In the genomic region with DNA sequence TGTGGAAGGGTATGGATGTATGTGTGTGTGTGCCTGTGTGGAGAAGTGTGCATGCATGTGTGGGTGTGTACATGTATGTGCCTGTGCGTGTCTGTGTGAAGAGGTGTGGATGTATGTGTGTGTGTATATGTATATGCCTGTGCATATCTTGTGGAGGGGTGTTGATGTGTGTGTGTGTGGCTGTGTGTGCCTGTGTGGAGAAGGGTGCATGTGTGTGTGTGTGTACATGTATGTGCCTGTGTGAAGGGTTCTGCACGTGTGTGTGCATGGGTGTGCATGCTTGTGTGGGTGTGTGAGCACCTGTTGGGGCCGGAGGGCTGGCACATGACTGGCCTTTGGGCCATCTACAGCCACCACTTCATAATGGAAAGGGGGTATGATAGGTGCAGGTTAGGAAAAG, we compare ENCODE assay signal across 23 cellular contexts.
DNase-seq lines count a peak whose midpoint lies in the region; ATAC-seq, FAIRE-seq and TF ChIP-seq lines count a peak whose summit lies in the region.
"Had no signal": no experiment of that assay in that cellular context is flagged by ENCODE, and none has a peak within 500 bp of the region (broad histone marks: within the 10 kb centered on the region; RNA-seq: fewer than 3 reads in every experiment).

No MANE protein-coding gene starts in this region.

- no peak overlapping the region for H3K23ac ChIP-seq in neuronal stem cell (ENCODE audit: low read depth, low read length, poor library complexity)

- H3K4me2 ChIP-seq in HepG2 (ENCODE audit: low read depth, low read length) (no peak overlapping the region), neuronal stem cell (ENCODE audit: insufficient read depth, low read length, poor library complexity, severe bottlenecking) (no peak overlapping the region)
- H3K4me2 ChIP-seq: A549; BLaER1 treated with 17β-estradiol and CSF1 and Interleukin-3, amounts not matched to agents 10 nM and 100 nM had no signal

- H2AFZ ChIP-seq in HepG2 (ENCODE audit: low read length), result no peak overlapping the region
- no peak overlapping the region for H2AFZ ChIP-seq in neuronal stem cell (ENCODE audit: low read length)

- no peak for FAIRE-seq in HepG2 (lab: Jason Lieb, UNC)
- FAIRE-seq in urothelium cell line (lab: Jason Lieb, UNC), result peak; percentile 98
- FAIRE-seq: A549, D721Med, GM12891, GM18507, H54 had no signal

- H3K36me3 ChIP-seq in HepG2 (replicated peaks in 1 of 2; ENCODE audit: control insufficient read depth in 1 of 2, insufficient read depth in 2 of 2, low read length in 2 of 2), result no peaks in the 10 kb centered on the region
- H3K36me3 ChIP-seq in right lobe of liver, result no peaks in the 10 kb centered on the region
- H3K36me3 ChIP-seq in neuronal stem cell (replicated peaks in 1 of 2; ENCODE audit: control insufficient read depth in 2 of 2, insufficient read depth in 2 of 2, low read length in 2 of 2), result no peaks in the 10 kb centered on the region
- H3K36me3 ChIP-seq: BE2C; BLaER1 treated with 17β-estradiol and CSF1 and Interleukin-3, amounts not matched to agents 10 nM and 100 nM; HAP-1 had no signal

- H3K79me2 ChIP-seq in HepG2 (ENCODE audit: insufficient read depth, low read length), result no peaks in the 10 kb centered on the region

- H4K91ac ChIP-seq in neuronal stem cell (ENCODE audit: low read depth, low read length, poor library complexity), result peak overlapping the region; percentile 47

- H3K9ac ChIP-seq in HepG2 (ENCODE audit: insufficient read depth, low read depth, low read length), result no peak overlapping the region
- peak overlapping the region; percentile 54 for H3K9ac ChIP-seq in neuronal stem cell (ENCODE audit: low read depth, low read length, poor library complexity)
- H3K9ac ChIP-seq: BLaER1 treated with 17β-estradiol and CSF1 and Interleukin-3, amounts not matched to agents 10 nM and 100 nM had no signal

- peak overlapping the region; percentile 21 for H3K18ac ChIP-seq in neuronal stem cell (ENCODE audit: low read length)

- H3K79me1 ChIP-seq in neuronal stem cell (ENCODE audit: low read depth, low read length), result no peaks in the 10 kb centered on the region

- no peak overlapping the region for H2BK120ac ChIP-seq in neuronal stem cell (ENCODE audit: low read depth, low read length)

- H2AK5ac ChIP-seq in neuronal stem cell (ENCODE audit: low read depth, low read length), result no peak overlapping the region

- H4K20me1 ChIP-seq in HepG2 (ENCODE audit: insufficient read depth, low read length), result no peaks in the 10 kb centered on the region
- H4K20me1 ChIP-seq: BLaER1 treated with 17β-estradiol and CSF1 and Interleukin-3, amounts not matched to agents 10 nM and 100 nM had no signal

- no peak for TF ChIP-seq POLR2A in HepG2 (IDR thresholded peaks at IDR 0.05; ENCODE audit: insufficient read depth in 1 of 2, low read depth in 2 of 2, low read length in 2 of 2)
- TF ChIP-seq POLR2A in right lobe of liver (IDR thresholded peaks at IDR 0.05), result no peak

- H3K27ac ChIP-seq in HepG2 (ENCODE audit: extremely low read length, insufficient read depth, low read length), result no peak overlapping the region
- no peak overlapping the region for H3K27ac ChIP-seq in right lobe of liver
- no peak overlapping the region for H3K27ac ChIP-seq in neuronal stem cell (replicated peaks; ENCODE audit: low read length)
- H3K27ac ChIP-seq: A549; BLaER1 treated with 17β-estradiol and CSF1 and Interleukin-3, amounts not matched to agents 10 nM and 100 nM had no signal

- POLR2A ChIA-PET in HepG2 (lab: Yijun Ruan, JAX), result no interaction called here

- 0% methylated on average over 3 of the region's 3 CpGs for WGBS in HepG2 (ENCODE audit: low lambda C conversion rate)
- 33% methylated on average over 3 of the region's 3 CpGs for WGBS in right lobe of liver (ENCODE audit: insufficient coverage, low coverage, low lambda C conversion rate, missing lambda C conversion rate)
- no CpG with 5 or more reads among the region's 3 CpGs for WGBS in neuronal stem cell (ENCODE audit: extremely low coverage in 2 of 2, insufficient read length in 2 of 2, insufficient replicate concordance in 1 of 2), 2 donors

- no peaks in the 10 kb centered on the region for H3K9me3 ChIP-seq in HepG2 (ENCODE audit: low read length)
- no peaks in the 10 kb centered on the region for H3K9me3 ChIP-seq in right lobe of liver
- no peaks in the 10 kb centered on the region for H3K9me3 ChIP-seq in neuronal stem cell (replicated peaks in 1 of 2; ENCODE audit: control insufficient read depth in 2 of 2, insufficient read depth in 1 of 2, low read depth in 1 of 2, low read length in 2 of 2)
- H3K9me3 ChIP-seq: A549; BE2C; BLaER1 treated with 17β-estradiol and CSF1 and Interleukin-3, amounts not matched to agents 10 nM and 100 nM; HAP-1 had no signal

- H3K4me3 ChIP-seq in HepG2 (replicated peaks in 1 of 3; ENCODE audit: insufficient read depth in 1 of 3, low read depth in 2 of 3, low read length in 3 of 3) (no peak overlapping the region), right lobe of liver (no peak overlapping the region), neuronal stem cell (ENCODE audit: low read length in 2 of 2) (peak overlapping the region in 1 of 2 donors; percentile 59)
- H3K4me3 ChIP-seq: A549; BLaER1 treated with 17β-estradiol and CSF1 and Interleukin-3, amounts not matched to agents 10 nM and 100 nM; HAP-1 had no signal

- BruUV-seq in HepG2 (replicated peaks; lab: Mats Ljungman, UMichigan), result no TSS peak

- no peak for TF ChIP-seq CTCF in HepG2 (CRISPR knock-in tag; IDR thresholded peaks at IDR 0.05)
- TF ChIP-seq CTCF in right lobe of liver (IDR thresholded peaks at IDR 0.05), result no peak

- TF ChIP-seq RAD21 in HepG2 (CRISPR knock-in tag; IDR thresholded peaks at IDR 0.05), result no peak

- no peak overlapping the region for H3K4ac ChIP-seq in neuronal stem cell (ENCODE audit: low read length)

- H2BK12ac ChIP-seq in neuronal stem cell (ENCODE audit: low read length), result peak overlapping the region; percentile 26

- CTCF ChIA-PET in HepG2 (lab: Yijun Ruan, JAX; ENCODE audit: low intra/inter-chr PET ratio, low total read pairs), result no interaction called here

- TF ChIP-seq EP300 in HepG2 (IDR thresholded peaks at IDR 0.05; ENCODE audit: low read depth in 2 of 2, low read length in 2 of 2) (no peak), HepG2 (CRISPR knock-in tag; IDR thresholded peaks at IDR 0.05; ENCODE audit: borderline replicate concordance) (no peak)

- DNase-seq in HepG2 (ENCODE audit: low spot score) (no peak), right lobe of liver (no peak), neuronal stem cell (ENCODE audit: low spot score) (no peak), urothelium cell line (ENCODE audit: low spot score) (no peak)
- DNase-seq in stimulated activated CD4-positive, alpha-beta T cell treated with anti-CD3 and anti-CD28 coated beads, Interleukin-15, amount 100 ng/mL, for 24 hours, result no peak
- DNase-seq: 8988T; ACHN; AML-193; BE2C; CD4-positive, alpha-beta T cell; CD8-positive, alpha-beta memory T cell; DMS 273 treated with DMSO at 0.1 percent for 48 hours; DMS79 treated with DMSO at 0.1 percent for 48 hours; GF-D8; GOT3 had no signal

- in situ Hi-C loops in HepG2 (cut with HindIII; ENCODE audit: extremely low pct_ligation_motif_present, low pct_unique_long_range_greater_than_20kb), result no loop called here

- ATAC-seq in HepG2 (no peak), right lobe of liver (no peak), GM21367 (IDR thresholded peaks at IDR 0.05; ENCODE audit: unreplicated experiment) (no peak)
- ATAC-seq: A549 had no signal

- H4K8ac ChIP-seq in neuronal stem cell (ENCODE audit: low read depth, low read length), result no peak overlapping the region

- H3K27me3 ChIP-seq in HepG2 (ENCODE audit: control insufficient read depth in 1 of 2, insufficient read depth in 2 of 2, low read length in 2 of 2), result peaks cover 0 to 7% of the 10 kb centered on the region in 2 experiments; a peak in 1 of 5 replicates
- no peaks in the 10 kb centered on the region for H3K27me3 ChIP-seq in right lobe of liver
- no peaks in the 10 kb centered on the region for H3K27me3 ChIP-seq in neuronal stem cell (ENCODE audit: control insufficient read depth in 3 of 3, insufficient read depth in 3 of 3, low read depth in 1 of 3, low read length in 3 of 3)
- H3K27me3 ChIP-seq: BE2C; BLaER1 treated with 17β-estradiol and CSF1 and Interleukin-3, amounts not matched to agents 10 nM and 100 nM had no signal

- intact Hi-C loops in HepG2 (cut with micrococcal nuclease; ENCODE audit: unreplicated experiment) (no loop called here), right lobe of liver (cut with DNase I) (no loop called here)

- H2BK15ac ChIP-seq in neuronal stem cell (ENCODE audit: low read length), result no peak overlapping the region

- H3K4me1 ChIP-seq in HepG2 (ENCODE audit: insufficient read depth, low read length) (no peaks in the 10 kb centered on the region), right lobe of liver (no peaks in the 10 kb centered on the region), neuronal stem cell (ENCODE audit: control insufficient read depth in 2 of 2, insufficient read depth in 1 of 2, low read depth in 1 of 2, low read length in 2 of 2) (peaks cover 3 to 13% of the 10 kb centered on the region in 2 donors)
- H3K4me1 ChIP-seq: A549, BE2C, HAP-1 had no signal

- H3K14ac ChIP-seq in neuronal stem cell (ENCODE audit: low read length), result no peak overlapping the region

- no peak overlapping the region for H2BK5ac ChIP-seq in neuronal stem cell (ENCODE audit: low read length)

TF ChIP-seq in HepG2, 621 proteins besides CTCF, POLR2A, EP300 and RAD21:
- TF ChIP-seq, protein P1, sequence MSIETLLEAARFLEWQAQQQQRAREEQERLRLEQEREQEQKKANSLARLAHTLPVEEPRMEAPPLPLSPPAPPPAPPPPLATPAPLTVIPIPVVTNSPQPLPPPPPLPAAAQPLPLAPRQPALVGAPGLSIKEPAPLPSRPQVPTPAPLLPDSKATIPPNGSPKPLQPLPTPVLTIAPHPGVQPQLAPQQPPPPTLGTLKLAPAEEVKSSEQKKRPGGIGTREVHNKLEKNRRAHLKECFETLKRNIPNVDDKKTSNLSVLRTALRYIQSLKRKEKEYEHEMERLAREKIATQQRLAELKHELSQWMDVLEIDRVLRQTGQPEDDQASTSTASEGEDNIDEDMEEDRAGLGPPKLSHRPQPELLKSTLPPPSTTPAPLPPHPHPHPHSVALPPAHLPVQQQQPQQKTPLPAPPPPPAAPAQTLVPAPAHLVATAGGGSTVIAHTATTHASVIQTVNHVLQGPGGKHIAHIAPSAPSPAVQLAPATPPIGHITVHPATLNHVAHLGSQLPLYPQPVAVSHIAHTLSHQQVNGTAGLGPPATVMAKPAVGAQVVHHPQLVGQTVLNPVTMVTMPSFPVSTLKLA (IDR thresholded peaks at IDR 0.05), result peak; percentile 50; the same call in 1 of the 2 replicates
- TF ChIP-seq SOX6 (IDR thresholded peaks at IDR 0.05) (0 out of 2 replicates have a peak, but pooled peaks have one; percentile 46), SOX6 (CRISPR knock-in tag; IDR thresholded peaks at IDR 0.05) (no peak), ZKSCAN8 (CRISPR knock-in tag; IDR thresholded peaks at IDR 0.05; ENCODE audit: borderline replicate concordance) (no peak)
